ENCODE assay signal across 32 cellular contexts in genomic region chr12:12428047-12428446, GRCh38.
DNase-seq lines count a peak whose midpoint lies in the region; ATAC-seq and TF ChIP-seq lines count a peak whose summit lies in the region.
"Had no signal": no experiment of that assay in that cellular context is flagged by ENCODE, and none has a peak within 500 bp of the region (broad histone marks: within the 10 kb centered on the region; RNA-seq: fewer than 3 reads in every experiment).

No MANE protein-coding gene starts in this region.

- intact Hi-C loops in breast epithelium (cut with DNase I; ENCODE audit: low total_unique reads) = no loop called here
- intact Hi-C loops in MCF 10A (cut with micrococcal nuclease) = no loop called here

- no peaks in the 10 kb centered on the region for H3K36me3 ChIP-seq in breast epithelium
- H3K36me3 ChIP-seq: ascending aorta, cardiac muscle cell, colonic mucosa, SJSA1 had no signal

- H3K4me1 Mint-ChIP-seq in MCF 10A (ENCODE audit: insufficient read depth, unreplicated experiment) = peaks cover 33% of the 10 kb centered on the region
- H3K4me1 Mint-ChIP-seq: B cell, nephron progenitor cell had no signal

- H3K27me3 Mint-ChIP-seq in MCF 10A (ENCODE audit: insufficient read depth, unreplicated experiment) = no peaks in the 10 kb centered on the region
- H3K27me3 Mint-ChIP-seq: activated naive CD8-positive, alpha-beta T cell; B cell had no signal

- no peak overlapping the region for H3K4me3 ChIP-seq in breast epithelium
- H3K4me3 ChIP-seq: ascending aorta, cardiac muscle cell, colonic mucosa, lung, mucosa of descending colon, SJSA1 had no signal

- peaks cover 10% of the 10 kb centered on the region for H3K9me3 Mint-ChIP-seq in MCF 10A (ENCODE audit: unreplicated experiment)

- BruUV-seq in MCF 10A (replicated peaks; lab: Mats Ljungman, UMichigan) = no TSS peak

- no peaks in the 10 kb centered on the region for H3K4me1 ChIP-seq in breast epithelium

- peaks cover 6% of the 10 kb centered on the region for H3K36me3 Mint-ChIP-seq in MCF 10A (ENCODE audit: insufficient read depth, unreplicated experiment)

- TF ChIP-seq CTCF in breast epithelium (IDR thresholded peaks at IDR 0.05) (no peak), MCF 10A (IDR thresholded peaks at IDR 0.05; ENCODE audit: unreplicated experiment) (no peak)

- H3K4me3 Mint-ChIP-seq in MCF 10A (ENCODE audit: unreplicated experiment) = no peak overlapping the region
- H3K4me3 Mint-ChIP-seq: activated naive CD8-positive, alpha-beta T cell; B cell; CD8-positive, alpha-beta T cell; nephron progenitor cell; WTC11 had no signal

- DNase-seq in breast epithelium (ENCODE audit: low spot score in 2 of 2) = no peak
- DNase-seq in MCF 10A (ENCODE audit: unreplicated experiment) = no peak
- peak; percentile 77 for DNase-seq in NCI-H82 (lab: John Stamatoyannopoulos, UW)
- no peak for DNase-seq in epithelial cell of prostate (ENCODE audit: low read depth, low spot score)
- DNase-seq in H4 (ENCODE audit: low spot score) = no peak
- DNase-seq: activated CD4-positive, alpha-beta T cell treated with anti-CD3 and anti-CD28 coated beads, Interleukin-2, amount 50 U/mL, for 4 hours; activated CD8-positive, alpha-beta memory T cell treated with anti-CD3 and anti-CD28 coated beads, Interleukin-2, amount 50 U/mL, for 4 hours; activated effector memory CD4-positive, alpha-beta T cell treated with Interleukin-2 at 50 U/mL for 16 hours; CD8-positive, alpha-beta T cell; colonic mucosa; DMS 273 treated with DMSO at 0.1 percent for 48 hours; effector CD4-positive, alpha-beta T cell; HCEC 1CT; hippocampal formation; Karpas-422; mucosa of descending colon; NCI-H1417; NCI-H2081; NCI-H446; nephron progenitor cell; RPMI8226; stimulated activated CD4-positive, alpha-beta T cell treated with anti-CD3 and anti-CD28 coated beads, Interleukin-15, amount 100 ng/mL, for 24 hours; stimulated activated CD4-positive, alpha-beta T cell treated with anti-CD3 and anti-CD28 coated beads, Interleukin-4, amount 100 ng/mL, for 4 hours had no signal

- TF ChIP-seq POLR2A in breast epithelium (IDR thresholded peaks at IDR 0.05) (no peak), GM18505 (IDR thresholded peaks at IDR 0.05; ENCODE audit: borderline replicate concordance, extremely low read depth, insufficient read depth, insufficient read length) (no peak)

- ATAC-seq in GM21786 (IDR thresholded peaks at IDR 0.05; ENCODE audit: unreplicated experiment) (no peak), GM18505 (IDR thresholded peaks at IDR 0.05; ENCODE audit: unreplicated experiment) (no peak)
- ATAC-seq: CD8-positive, alpha-beta T cell; mucosa of descending colon; WTC11 had no signal

- H3K27ac Mint-ChIP-seq in MCF 10A (ENCODE audit: low read depth, unreplicated experiment) = no peak overlapping the region
- H3K27ac Mint-ChIP-seq: activated naive CD8-positive, alpha-beta T cell; CD8-positive, alpha-beta T cell; nephron progenitor cell; WTC11 had no signal

- CTCF ChIA-PET in MCF 10A (lab: Yijun Ruan, JAX) = interaction anchor here (1.1 kb wide), 1 partner anchor 135 kb away, joined by 4 read pairs; the partner anchor contains the start of gene DUSP16

- peak overlapping the region; percentile 28 to 85 for H3K27ac ChIP-seq in breast epithelium
- peak overlapping the region; percentile 75 for H3K27ac ChIP-seq in epithelial cell of prostate
- H3K27ac ChIP-seq: ascending aorta, cardiac muscle cell, colonic mucosa, SJSA1 had no signal

- H3K9me3 ChIP-seq in breast epithelium = peaks cover 2 to 10% of the 10 kb centered on the region in 2 donors
- H3K9me3 ChIP-seq: colonic mucosa had no signal

- POLR2A ChIA-PET in MCF 10A (lab: Yijun Ruan, JAX) = interaction anchor here (1.3 to 4.5 kb wide), 2 partner anchors 29 to 131 kb away, joined by 4 to 26 read pairs; no protein-coding TSS in a partner anchor

- no peaks in the 10 kb centered on the region for H3K27me3 ChIP-seq in breast epithelium
- H3K27me3 ChIP-seq: ascending aorta, cardiac muscle cell, colonic mucosa, SJSA1 had no signal
